In genomic region chr7:13849528-13849892, GRCh38 we compare ENCODE assay signal across 13 cellular contexts.
DNase-seq lines count a peak whose midpoint lies in the region; ATAC-seq and TF ChIP-seq lines count a peak whose summit lies in the region.
"Had no signal": no experiment of that assay in that cellular context is flagged by ENCODE, and none has a peak within 500 bp of the region (broad histone marks: within the 10 kb centered on the region; RNA-seq: fewer than 3 reads in every experiment).

No MANE protein-coding gene starts in this region.

- H3K27me3 Mint-ChIP-seq in H9 (ENCODE audit: low read depth), result no peaks in the 10 kb centered on the region
- H3K27me3 Mint-ChIP-seq in effector memory CD8-positive, alpha-beta T cell, result no peaks in the 10 kb centered on the region
- H3K27me3 Mint-ChIP-seq in stimulated activated naive CD8-positive, alpha-beta T cell treated with anti-CD3 and anti-CD28 coated beads, Interleukin-15, amount 100 ng/mL, for 72 hours, result no peaks in the 10 kb centered on the region
- H3K27me3 Mint-ChIP-seq: IgD-negative memory B cell; stimulated activated naive CD8-positive, alpha-beta T cell treated with anti-CD3 and anti-CD28 coated beads, Interleukin-15, Interleukin-2, amounts not matched to agents 100 ng/mL and 50 ng/mL, for 24 hours had no signal

- no peak overlapping the region for H2AFZ ChIP-seq in H9 (ENCODE audit: low read length)

- DNase-seq in H9 (no peak), Panc1 (ENCODE audit: low read depth, low spot score) (no peak), UCSD-AML1 (lab: John Stamatoyannopoulos, UW; ENCODE audit: unreplicated experiment) (no peak)
- no peak for DNase-seq in effector memory CD8-positive, alpha-beta T cell
- no peak for DNase-seq in stimulated activated naive CD8-positive, alpha-beta T cell treated with anti-CD3 and anti-CD28 coated beads, Interleukin-15, amount 100 ng/mL, for 72 hours
- DNase-seq: COR-L47, nephron progenitor cell had no signal

- H3K79me1 ChIP-seq in H9 (ENCODE audit: insufficient read depth, low read depth, low read length, poor library complexity, severe bottlenecking), result no peaks in the 10 kb centered on the region

- peak overlapping the region in 2 of 3 experiments; percentile 11 to 90; a peak in 3 of 7 replicates for H3K27ac Mint-ChIP-seq in H9
- H3K27ac Mint-ChIP-seq in effector memory CD8-positive, alpha-beta T cell, result peak overlapping the region; percentile 39 to 93
- peak overlapping the region in 1 of 2 donors; percentile 19 for H3K27ac Mint-ChIP-seq in stimulated activated naive CD8-positive, alpha-beta T cell treated with anti-CD3 and anti-CD28 coated beads, Interleukin-15, amount 100 ng/mL, for 72 hours
- H3K27ac Mint-ChIP-seq: activated naive CD4-positive, alpha-beta T cell treated with anti-CD3 and anti-CD28 coated beads, Interleukin-2, amount 50 U/mL, for 72 hours; IgD-negative memory B cell; nephron progenitor cell; stimulated activated naive CD8-positive, alpha-beta T cell treated with anti-CD3 and anti-CD28 coated beads, Interleukin-15, Interleukin-2, amounts not matched to agents 100 ng/mL and 50 ng/mL, for 24 hours had no signal

- H2AK5ac ChIP-seq in H9 (ENCODE audit: insufficient read length, low read length), result no peak overlapping the region

- WGBS in H9 (ENCODE audit: extremely low coverage, insufficient read length, low lambda C conversion rate), result no CpG with 5 or more reads among the region's 2 CpGs

- H3K36me3 ChIP-seq in Panc1 (ENCODE audit: control insufficient read depth, insufficient read depth, low read length) (no peaks in the 10 kb centered on the region), skeletal muscle satellite cell (ENCODE audit: insufficient read depth, low read length) (no peaks in the 10 kb centered on the region)
- H3K36me3 ChIP-seq: left lung had no signal

- H3K9me3 Mint-ChIP-seq in H9, result no peaks in the 10 kb centered on the region
- no peaks in the 10 kb centered on the region for H3K9me3 Mint-ChIP-seq in effector memory CD8-positive, alpha-beta T cell
- H3K9me3 Mint-ChIP-seq in stimulated activated naive CD8-positive, alpha-beta T cell treated with anti-CD3 and anti-CD28 coated beads, Interleukin-15, amount 100 ng/mL, for 72 hours, result no peaks in the 10 kb centered on the region
- H3K9me3 Mint-ChIP-seq: activated naive CD4-positive, alpha-beta T cell treated with anti-CD3 and anti-CD28 coated beads, Interleukin-2, amount 50 U/mL, for 72 hours; stimulated activated naive CD8-positive, alpha-beta T cell treated with anti-CD3 and anti-CD28 coated beads, Interleukin-15, Interleukin-2, amounts not matched to agents 100 ng/mL and 50 ng/mL, for 24 hours had no signal

- CTCF ChIA-PET in Panc1 (lab: Charles Lee), result no interaction called here

- no peak overlapping the region for H3K4me3 ChIP-seq in Panc1 (ENCODE audit: low read depth in 2 of 2, low read length in 2 of 2)
- no peak overlapping the region for H3K4me3 ChIP-seq in skeletal muscle satellite cell (ENCODE audit: low read length)
- H3K4me3 ChIP-seq: left lung had no signal

- H3K4me3 Mint-ChIP-seq in H9, result no peak overlapping the region
- H3K4me3 Mint-ChIP-seq in effector memory CD8-positive, alpha-beta T cell, result peak overlapping the region; percentile 24 to 61
- no peak overlapping the region for H3K4me3 Mint-ChIP-seq in stimulated activated naive CD8-positive, alpha-beta T cell treated with anti-CD3 and anti-CD28 coated beads, Interleukin-15, amount 100 ng/mL, for 72 hours
- H3K4me3 Mint-ChIP-seq: IgD-negative memory B cell; nephron progenitor cell; stimulated activated naive CD8-positive, alpha-beta T cell treated with anti-CD3 and anti-CD28 coated beads, Interleukin-15, Interleukin-2, amounts not matched to agents 100 ng/mL and 50 ng/mL, for 24 hours had no signal

- no peak overlapping the region for H2BK5ac ChIP-seq in H9 (ENCODE audit: insufficient read length, low read length)

- no peak overlapping the region for H3K14ac ChIP-seq in H9 (ENCODE audit: insufficient read depth, low read length)

- H3K18ac ChIP-seq in H9 (ENCODE audit: insufficient read length, low read depth, low read length), result no peak overlapping the region

- H2BK15ac ChIP-seq in H9 (ENCODE audit: low read depth, low read length), result no peak overlapping the region

- no peak overlapping the region for H2BK12ac ChIP-seq in H9 (ENCODE audit: insufficient read length, low read depth, low read length)

- H4K8ac ChIP-seq in H9 (replicated peaks; ENCODE audit: insufficient read length, low read depth, low read length), result no peak overlapping the region

- no peaks in the 10 kb centered on the region for H3K36me3 Mint-ChIP-seq in H9 (ENCODE audit: insufficient read depth in 1 of 3, low read depth in 3 of 3)
- peaks cover 4% of the 10 kb centered on the region for H3K36me3 Mint-ChIP-seq in effector memory CD8-positive, alpha-beta T cell (ENCODE audit: insufficient read depth)
- H3K36me3 Mint-ChIP-seq: activated naive CD4-positive, alpha-beta T cell treated with anti-CD3 and anti-CD28 coated beads, Interleukin-2, amount 50 U/mL, for 72 hours; IgD-negative memory B cell had no signal

- H3K23ac ChIP-seq in H9 (ENCODE audit: insufficient read length, low read depth, low read length), result no peak overlapping the region

- H3K56ac ChIP-seq in H9 (ENCODE audit: insufficient read length, low read depth, low read length), result no peak overlapping the region

- no peak overlapping the region for H2BK120ac ChIP-seq in H9 (ENCODE audit: low read depth, low read length, poor library complexity, severe bottlenecking)

- no peaks in the 10 kb centered on the region for H3K23me2 ChIP-seq in H9 (ENCODE audit: insufficient read length, low read depth, low read length, poor library complexity, severe bottlenecking)

- POLR2A ChIA-PET in Panc1 (lab: Charles Lee), result no interaction called here

- no peak overlapping the region for H4K5ac ChIP-seq in H9 (ENCODE audit: insufficient read length, low read depth, low read length)

- H3K27ac ChIP-seq in H9 (ENCODE audit: insufficient read length, low read depth, low read length) (no peak overlapping the region), Panc1 (ENCODE audit: low read length) (peak overlapping the region; percentile 30; the same call in 1 of the 2 replicates)

- no peaks in the 10 kb centered on the region for H3K9me3 ChIP-seq in H9 (ENCODE audit: control insufficient read depth, low read depth, low read length)
- no peaks in the 10 kb centered on the region for H3K9me3 ChIP-seq in Panc1 (ENCODE audit: control insufficient read depth, insufficient read depth, low read depth, low read length)
- H3K9me3 ChIP-seq in skeletal muscle satellite cell (replicated peaks; ENCODE audit: low read length), result no peaks in the 10 kb centered on the region
- H3K9me3 ChIP-seq: left lung had no signal

- H3K27me3 ChIP-seq in H9 (ENCODE audit: insufficient read depth, low read length) (no peaks in the 10 kb centered on the region), Panc1 (ENCODE audit: control insufficient read depth, insufficient read depth, low read length) (no peaks in the 10 kb centered on the region), skeletal muscle satellite cell (ENCODE audit: control insufficient read depth, insufficient read depth, low read length) (no peaks in the 10 kb centered on the region)
- H3K27me3 ChIP-seq: left lung had no signal

- H3K4me1 Mint-ChIP-seq in H9, result peaks cover 19 to 21% of the 10 kb centered on the region in 2 experiments
- H3K4me1 Mint-ChIP-seq in effector memory CD8-positive, alpha-beta T cell (ENCODE audit: low read depth in 2 of 2), result peaks cover 15 to 17% of the 10 kb centered on the region in 2 donors
- H3K4me1 Mint-ChIP-seq in stimulated activated naive CD8-positive, alpha-beta T cell treated with anti-CD3 and anti-CD28 coated beads, Interleukin-15, amount 100 ng/mL, for 72 hours, result peaks cover 18% of the 10 kb centered on the region
- H3K4me1 Mint-ChIP-seq: IgD-negative memory B cell had no signal

- H3T11ph ChIP-seq in H9 (ENCODE audit: low read length), result no peak overlapping the region

- no peaks in the 10 kb centered on the region for H4K20me1 ChIP-seq in H9 (ENCODE audit: control insufficient read depth, insufficient read depth, insufficient read length)

- H2BK20ac ChIP-seq in H9 (ENCODE audit: low read depth, low read length, poor library complexity, severe bottlenecking), result no peak overlapping the region

- TF ChIP-seq CTCF in H9 (conservative IDR thresholded peaks at IDR 0.05), result no peak
- no peak for TF ChIP-seq CTCF in Panc1 (IDR thresholded peaks at IDR 0.05)

- no peak overlapping the region for H4K91ac ChIP-seq in H9 (ENCODE audit: insufficient read length, low read depth, low read length)

- ATAC-seq in Panc1, result no peak
- ATAC-seq in effector memory CD8-positive, alpha-beta T cell (replicated peaks), result no peak
- ATAC-seq in GM18873 (IDR thresholded peaks at IDR 0.05; ENCODE audit: low FRiP score, unreplicated experiment), result no peak
- no peak for ATAC-seq in stimulated activated naive CD8-positive, alpha-beta T cell treated with anti-CD3 and anti-CD28 coated beads, Interleukin-15, amount 100 ng/mL, for 72 hours

- BruUV-seq in Panc1 (replicated peaks; lab: Mats Ljungman, UMichigan), result no TSS peak

- no peak overlapping the region for H3K9ac ChIP-seq in H9 (ENCODE audit: extremely low read depth, insufficient read length, low read length)
- peak overlapping the region; percentile 30 for H3K9ac ChIP-seq in skeletal muscle satellite cell (ENCODE audit: low read depth, low read length)

- in situ Hi-C loops in Panc1 (cut with HindIII; ENCODE audit: low pct_unique_long_range_greater_than_20kb, low sequenced_read_pairs), result no loop called here

- H3K4ac ChIP-seq in H9 (ENCODE audit: low read depth, low read length), result no peak overlapping the region

- no peaks in the 10 kb centered on the region for H3K79me2 ChIP-seq in H9 (ENCODE audit: insufficient read depth, low read length)

- intact Hi-C loops in Panc1 (cut with micrococcal nuclease; ENCODE audit: unreplicated experiment), result no loop called here

- H3K4me1 ChIP-seq in H9 (ENCODE audit: insufficient read depth, low read length), result peaks cover 8% of the 10 kb centered on the region
- H3K4me1 ChIP-seq in Panc1 (ENCODE audit: control insufficient read depth, insufficient read depth, low read length), result peaks cover 10% of the 10 kb centered on the region
- peaks cover 46% of the 10 kb centered on the region for H3K4me1 ChIP-seq in skeletal muscle satellite cell (ENCODE audit: control insufficient read depth, insufficient read depth, low read length)

- H3K4me2 ChIP-seq in H9 (ENCODE audit: insufficient read depth, insufficient read length, low read length) (no peak overlapping the region), skeletal muscle satellite cell (ENCODE audit: low read length) (no peak overlapping the region)

Comparison
In these comparisons a context has a peak if more than half of its experiments do, and no peak if none do; other contexts are left out.
1. H3K4me3 Mint-ChIP-seq: peak in effector memory CD8-positive, alpha-beta T cell (2 of 2); none in H9 (0 of 2) and stimulated activated naive CD8-positive, alpha-beta T cell treated with anti-CD3 and anti-CD28 coated beads, Interleukin-15, amount 100 ng/mL, for 72 hours (0 of 2).